8 cellular contexts compared by ENCODE assay signal in the genomic region with DNA sequence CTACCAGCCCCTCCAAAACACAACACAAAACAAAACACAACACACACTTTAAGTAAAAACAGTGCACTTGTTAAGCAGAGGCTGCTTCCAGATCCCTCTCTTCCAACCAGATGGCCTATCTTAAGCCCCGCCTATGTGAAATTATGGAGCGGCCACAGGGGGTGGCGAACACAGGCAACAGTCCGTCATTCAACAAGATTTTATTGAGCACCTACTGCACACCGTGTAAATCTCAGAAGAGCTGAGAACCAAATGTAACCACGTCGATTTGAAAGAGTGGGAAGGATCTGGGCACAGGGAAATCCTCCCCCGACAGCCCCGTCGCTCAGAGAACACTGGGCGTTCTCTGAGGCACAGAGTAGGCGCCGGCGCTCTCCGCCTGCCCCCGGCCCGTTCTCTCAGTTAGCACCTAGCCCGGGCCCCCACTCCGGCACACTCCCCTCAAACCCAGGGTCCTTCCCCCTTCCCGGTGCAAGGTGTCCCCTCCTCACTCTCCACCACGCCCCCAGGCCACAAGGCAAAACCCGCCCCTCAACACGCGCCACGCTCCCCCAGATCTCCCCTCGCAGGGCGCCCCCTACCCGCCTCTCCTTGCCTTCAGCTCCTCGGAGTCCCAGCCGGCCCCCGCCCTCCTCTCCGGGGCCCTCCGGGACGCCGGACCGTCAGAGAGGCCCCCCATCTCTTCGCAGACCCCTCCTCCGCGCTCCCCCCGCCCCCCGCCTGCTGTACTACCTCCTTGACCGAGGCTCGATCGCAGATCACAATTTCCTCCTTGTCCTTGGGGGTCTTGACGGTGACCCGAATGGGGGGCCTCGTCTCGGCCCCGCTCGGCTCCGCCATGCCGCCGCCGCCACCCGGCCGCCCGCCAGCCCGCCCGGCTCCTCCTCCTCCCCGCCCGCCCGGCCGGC. TPM values are rescaled to one million over a fixed set of nuclear protein-coding genes. Genes with fewer than 3 reads are reported as not detected.
DNase-seq lines count a peak whose midpoint lies in the region; ATAC-seq, FAIRE-seq and TF ChIP-seq lines count a peak whose summit lies in the region.

No MANE protein-coding gene starts in this region.

- in situ Hi-C loops in KBM-7 (cut with MboI; ENCODE audit: low pct_unique_long_range_greater_than_20kb, low sequenced_read_pairs), result no loop called here

- no peak for TF ChIP-seq CTCF in osteoblast (IDR thresholded peaks at IDR 0.05; ENCODE audit: extremely low read depth, low read depth, low read length)
- no peak for TF ChIP-seq CTCF in thoracic aorta (IDR thresholded peaks at IDR 0.05)

- H3K36me3 ChIP-seq in SJCRH30 (peaks cover 6% of the 10 kb centered on the region; the same call in 1 of the 2 replicates), osteoblast (ENCODE audit: insufficient read depth, low read length) (peaks cover 27% of the 10 kb centered on the region), thoracic aorta (peaks cover 13% of the 10 kb centered on the region)

- H3K4me1 ChIP-seq in SJCRH30, result peaks cover 5% of the 10 kb centered on the region; the same call in 1 of the 2 replicates
- H3K4me1 ChIP-seq in osteoblast (ENCODE audit: insufficient read depth, low read length), result peaks cover 19% of the 10 kb centered on the region
- H3K4me1 ChIP-seq in thoracic aorta (ENCODE audit: control insufficient read depth in 1 of 2, low read depth in 2 of 2), result peaks cover 8 to 16% of the 10 kb centered on the region in 2 donors

- H2AFZ ChIP-seq in osteoblast (ENCODE audit: low read length), result peak overlapping the region; percentile 75

- H3K4me2 ChIP-seq in osteoblast (ENCODE audit: insufficient read depth, low read length), result peak overlapping the region; percentile 78

- H3K27me3 ChIP-seq in SJCRH30, result no peaks in the 10 kb centered on the region
- H3K27me3 ChIP-seq in osteoblast (ENCODE audit: insufficient read depth, low read length), result no peaks in the 10 kb centered on the region
- no peaks in the 10 kb centered on the region for H3K27me3 ChIP-seq in thoracic aorta (replicated peaks; ENCODE audit: insufficient read depth)

- no peak for FAIRE-seq in frontal cortex (lab: Jason Lieb, UNC)

- no peaks in the 10 kb centered on the region for H3K9me3 ChIP-seq in SJCRH30 (replicated peaks)
- H3K9me3 ChIP-seq in osteoblast (ENCODE audit: low read depth, low read length), result no peaks in the 10 kb centered on the region
- H3K9me3 ChIP-seq in thoracic aorta, result no peaks in the 10 kb centered on the region

- ATAC-seq in thoracic aorta (ENCODE audit: insufficient number of reproducible peaks, low FRiP score, low read depth) (no peak), GM21737 (IDR thresholded peaks at IDR 0.05; ENCODE audit: unreplicated experiment) (no peak)

- peaks cover 10% of the 10 kb centered on the region for H4K20me1 ChIP-seq in osteoblast (ENCODE audit: insufficient read depth, low read length)

- H3K4me3 ChIP-seq in SJCRH30 (peak overlapping the region; percentile 77), osteoblast (ENCODE audit: insufficient read depth, low read length) (peak overlapping the region; percentile 78), thoracic aorta (peak overlapping the region; percentile 88)

- peak overlapping the region; percentile 45; the same call in 1 of the 2 replicates for H3K27ac ChIP-seq in SJCRH30
- peak overlapping the region; percentile 24 for H3K27ac ChIP-seq in osteoblast (ENCODE audit: low read depth, low read length)
- peak overlapping the region; percentile 58 to 59 for H3K27ac ChIP-seq in thoracic aorta

- H3K79me2 ChIP-seq in osteoblast (ENCODE audit: insufficient read depth, low read length), result peaks cover 33% of the 10 kb centered on the region

- DNase-seq in GF-D8 (lab: John Stamatoyannopoulos, UW) (peak; percentile 9), KBM-7 (peak; percentile 69), SJCRH30 (peak; percentile 76 to 80), frontal cortex (ENCODE audit: low spot score in 2 of 2) (peak; percentile 55 to 64), osteoblast (ENCODE audit: insufficient read length, low spot score, missing footprints) (peak; percentile 96), thoracic aorta (ENCODE audit: low spot score) (peak; percentile 9)
- peak; percentile 26 to 70 (median 37) for DNase-seq in activated naive CD4-positive, alpha-beta T cell (lab: John Stamatoyannopoulos, UW)

RNA-seq across cellular contexts. Expression of a gene that starts 0.5 kb away (rescaled TPM):
- total RNA-seq in SJCRH30 (2014; rRNA removed; shearing (Covaris generic)), result 34.4 and 36.5 TPM in 2 replicates
- total RNA-seq in frontal cortex (28.5 TPM), osteoblast (10.6 and 13.0 TPM in 2 replicates), thoracic aorta (10 to 100 TPM; 21.7 to 36.7 TPM)

RNA-seq across cellular contexts. Expression of a gene that starts 1.5 kb away (rescaled TPM):
- total RNA-seq in SJCRH30 (2014; rRNA removed; shearing (Covaris generic)), result 24.8 and 33.3 TPM in 2 replicates
- total RNA-seq in frontal cortex, result 36.3 TPM
- total RNA-seq in osteoblast, result 36.6 and 40.1 TPM in 2 replicates
- 10 to 100 TPM; 26.4 to 37.0 TPM for total RNA-seq in thoracic aorta

RNA-seq across cellular contexts. Expression of a gene that starts 7.8 kb away (rescaled TPM):
- not detected in 2 replicates for total RNA-seq in SJCRH30 (2014; rRNA removed; shearing (Covaris generic))
- total RNA-seq in frontal cortex (not detected), osteoblast (not detected in 2 replicates), thoracic aorta (not detected)

RNA-seq across cellular contexts. Expression of a gene that starts 29.1 kb away (rescaled TPM):
- 21.8 and 22.3 TPM in 2 replicates for total RNA-seq in SJCRH30 (2014; rRNA removed; shearing (Covaris generic))
- total RNA-seq in frontal cortex, result 43.2 TPM
- total RNA-seq in osteoblast, result 0.88 and 1.1 TPM in 2 replicates
- under 1 TPM in 1 of 2 donors, not detected in 1; 0.42 TPM for total RNA-seq in thoracic aorta

RNA-seq across cellular contexts. Expression of a gene that starts 32.4 kb away (rescaled TPM):
- 170 and 183 TPM in 2 replicates for total RNA-seq in SJCRH30 (2014; rRNA removed; shearing (Covaris generic))
- total RNA-seq in frontal cortex (230 TPM), osteoblast (332 and 415 TPM in 2 replicates), thoracic aorta (100 to 1,000 TPM; 132 to 241 TPM)

Comparison
In these comparisons a context has a peak if more than half of its experiments do, and no peak if none do; other contexts are left out.
1. DNase-seq: peak in every context shown above with its lines; median percentile 96 in osteoblast; 78 in SJCRH30; 69 in KBM-7; 60 in frontal cortex; 37 in activated naive CD4-positive, alpha-beta T cell; 9 in GF-D8; 9 in thoracic aorta.